8 cellular contexts compared by ENCODE assay signal in the genomic region with DNA sequence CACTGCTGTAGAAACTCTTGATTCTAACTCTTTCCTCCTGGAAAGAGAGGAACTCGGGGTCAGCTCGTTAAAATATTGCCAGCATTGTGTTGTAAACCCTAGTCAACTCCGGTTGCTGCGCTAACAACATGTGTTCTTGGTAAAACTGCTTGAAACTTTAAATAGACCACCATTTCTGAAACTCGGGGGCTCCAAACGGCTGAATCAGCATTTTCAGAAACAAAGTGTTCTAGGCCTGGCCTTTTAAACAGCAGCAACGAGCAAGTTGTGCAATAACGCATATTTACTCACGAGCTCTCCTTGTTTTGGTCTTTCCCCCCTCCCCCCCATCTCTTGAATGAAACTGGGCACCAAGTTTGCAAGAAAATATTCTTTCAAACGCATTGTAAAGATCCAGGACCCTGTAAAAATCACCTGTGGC. TPM values are rescaled to one million over a fixed set of nuclear protein-coding genes. Genes with fewer than 3 reads are reported as not detected.
DNase-seq lines count a peak whose midpoint lies in the region; ATAC-seq and TF ChIP-seq lines count a peak whose summit lies in the region.

No MANE protein-coding gene starts in this region.

- peaks cover 54% of the 10 kb centered on the region for H3K79me2 ChIP-seq in PC-9 (ENCODE audit: low read depth)

- H3K9me2 ChIP-seq in PC-9 (ENCODE audit: insufficient read depth): no peaks in the 10 kb centered on the region

- TF ChIP-seq CTCF in PC-9 (conservative IDR thresholded peaks at IDR 0.05) (no peak), neutrophil (IDR thresholded peaks at IDR 0.05) (no peak)

- H3F3A ChIP-seq in PC-9 (ENCODE audit: insufficient read depth, low read depth): peaks cover 20% of the 10 kb centered on the region; the same call in 1 of the 2 replicates

- H2AFZ ChIP-seq in PC-9: peak overlapping the region; percentile 82

- H3K27ac ChIP-seq in PC-9: peak overlapping the region; percentile 51
- H3K27ac ChIP-seq in epithelial cell of prostate: peak overlapping the region; percentile 68
- no peak overlapping the region for H3K27ac ChIP-seq in neutrophil

- CTCF ChIA-PET in PC-9 (lab: Charles Lee): interaction anchor here (0.7 kb wide), 1 partner anchor 370 kb away, joined by 3 read pairs; no protein-coding TSS in a partner anchor

- H3K9me3 ChIP-seq in PC-9 (ENCODE audit: insufficient read depth, low read depth) (peaks cover 11% of the 10 kb centered on the region; the same call in 1 of the 2 replicates), neutrophil (no peaks in the 10 kb centered on the region)

- H3K4me2 ChIP-seq in PC-9: peak overlapping the region; percentile 96

- H3K4me3 ChIP-seq in PC-9 (peak overlapping the region; percentile 73), neutrophil (ENCODE audit: low read depth in 1 of 2, low read length in 1 of 2) (peak overlapping the region; percentile 56 to 78)

- intact Hi-C loops in PC-9 (cut with micrococcal nuclease; ENCODE audit: unreplicated experiment): loop anchor here (2.0 to 10.0 kb wide), 5 partner anchors 40 to 583 kb away; no protein-coding TSS in a partner anchor

- peaks cover 47% of the 10 kb centered on the region for H4K20me1 ChIP-seq in PC-9 (ENCODE audit: insufficient read depth)

- peaks cover 24% of the 10 kb centered on the region for H3K4me1 ChIP-seq in PC-9 (replicated peaks; ENCODE audit: insufficient read depth)
- peaks cover 11 to 17% of the 10 kb centered on the region in 2 experiments for H3K4me1 ChIP-seq in neutrophil (ENCODE audit: control insufficient read depth in 1 of 2, insufficient read depth in 1 of 2, low read depth in 1 of 2, low read length in 1 of 2)

- TSS peak; percentile 39 for BruUV-seq in PC-9 (replicated peaks; lab: Mats Ljungman, UMichigan)

- POLR2A ChIA-PET in PC-9 (lab: Charles Lee; ENCODE audit: unreplicated experiment): no interaction called here

- ATAC-seq in HG03460 (IDR thresholded peaks at IDR 0.05; ENCODE audit: unreplicated experiment): no peak
- ATAC-seq in HG03378 (IDR thresholded peaks at IDR 0.05; ENCODE audit: unreplicated experiment): no peak

- H3K27me3 ChIP-seq in PC-9 (ENCODE audit: insufficient read depth, low read depth) (no peaks in the 10 kb centered on the region), neutrophil (peaks cover 26% of the 10 kb centered on the region)

- peak; percentile 44 for DNase-seq in ELR (ENCODE audit: low read depth)
- DNase-seq in PC-9: peak in 1 of 2 experiments; percentile 46
- no peak for DNase-seq in epithelial cell of prostate (ENCODE audit: low read depth, low spot score)
- no peak for DNase-seq in NCI-H2171 treated with DMSO at 0.1 percent for 48 hours (lab: John Stamatoyannopoulos, UW)
- no peak for DNase-seq in NCI-H2196 (lab: John Stamatoyannopoulos, UW; ENCODE audit: unreplicated experiment)

- peaks cover 9% of the 10 kb centered on the region; the same call in 1 of the 2 replicates for H3K36me3 ChIP-seq in PC-9 (ENCODE audit: low read depth)
- H3K36me3 ChIP-seq in neutrophil: no peaks in the 10 kb centered on the region

RNA-seq across cellular contexts. Expression of gene GRB10, which starts 9.2 kb away (rescaled TPM):
- 47.9 and 55.8 TPM in 2 replicates for total RNA-seq in PC-9 (2021)
